1 cellular context compared by ENCODE assay signal in genomic region chr17:42304187-42305030, GRCh38.
A peak's percentile ranks its signal among the peaks of the same experiment; 100 is the strongest.
TF ChIP-seq lines count a peak whose summit lies in the region.

No MANE protein-coding gene starts in this region.

TF ChIP-seq in HepG2, 621 proteins besides CTCF, POLR2A, EP300 and RAD21 (continued from another document and continues in another):
- no peak for TF ChIP-seq ZNF280D (CRISPR knock-in tag; IDR thresholded peaks at IDR 0.05)
- no peak for TF ChIP-seq BCL6 (CRISPR knock-in tag; IDR thresholded peaks at IDR 0.05)
- TF ChIP-seq ZFYVE20 (CRISPR knock-in tag; IDR thresholded peaks at IDR 0.05; ENCODE audit: borderline replicate concordance, low read depth), result no peak
- no peak for TF ChIP-seq ZBTB21 (CRISPR knock-in tag; IDR thresholded peaks at IDR 0.05)
- no peak; the same call in 1 of the 2 replicates for TF ChIP-seq NFKB2 (CRISPR knock-in tag; IDR thresholded peaks at IDR 0.05; ENCODE audit: borderline replicate concordance)
- TF ChIP-seq MYNN (CRISPR knock-in tag; IDR thresholded peaks at IDR 0.05; ENCODE audit: low read depth), result no peak
- no peak for TF ChIP-seq ZNF124 (CRISPR knock-in tag; IDR thresholded peaks at IDR 0.05)
- no peak; the same call in 1 of the 2 replicates for TF ChIP-seq ZNF83 (CRISPR knock-in tag; IDR thresholded peaks at IDR 0.05; ENCODE audit: borderline replicate concordance)
- no peak for TF ChIP-seq ZNF552 (CRISPR knock-in tag; IDR thresholded peaks at IDR 0.05; ENCODE audit: borderline replicate concordance)
- TF ChIP-seq HNF4A (CRISPR knock-in tag; IDR thresholded peaks at IDR 0.05), result peak; percentile 96
- no peak for TF ChIP-seq MTA3 (CRISPR knock-in tag; IDR thresholded peaks at IDR 0.05)
- TF ChIP-seq SALL2 (CRISPR knock-in tag; IDR thresholded peaks at IDR 0.05), result no peak
- TF ChIP-seq ZHX1 (CRISPR knock-in tag; IDR thresholded peaks at IDR 0.05; ENCODE audit: low read depth), result no peak
- TF ChIP-seq RARA (CRISPR knock-in tag; IDR thresholded peaks at IDR 0.05), result no peak; the same call in 1 of the 2 replicates
- no peak; the same call in 1 of the 2 replicates for TF ChIP-seq ETV6 (CRISPR knock-in tag; conservative IDR thresholded peaks at IDR 0.05)
- TF ChIP-seq MXD4 (CRISPR knock-in tag; IDR thresholded peaks at IDR 0.05), result 0 out of 2 replicates have a peak, but pooled peaks have one; percentile 33
- TF ChIP-seq MAX (IDR thresholded peaks at IDR 0.05), result peak; percentile 58
- TF ChIP-seq STAT6 (CRISPR knock-in tag; IDR thresholded peaks at IDR 0.05; ENCODE audit: borderline replicate concordance), result no peak
- no peak for TF ChIP-seq ZNF550 (CRISPR knock-in tag; IDR thresholded peaks at IDR 0.05; ENCODE audit: borderline replicate concordance)
- TF ChIP-seq THAP8 (CRISPR knock-in tag; IDR thresholded peaks at IDR 0.05; ENCODE audit: borderline replicate concordance), result no peak
- no peak for TF ChIP-seq ATF7 (IDR thresholded peaks at IDR 0.05)
- no peak for TF ChIP-seq ATF7 (CRISPR knock-in tag; IDR thresholded peaks at IDR 0.05)
- no peak for TF ChIP-seq NFKBIZ (CRISPR knock-in tag; IDR thresholded peaks at IDR 0.05)
- TF ChIP-seq ZBTB4 (CRISPR knock-in tag; IDR thresholded peaks at IDR 0.05; ENCODE audit: borderline replicate concordance), result peak; percentile 70; the same call in 1 of the 2 replicates
- no peak for TF ChIP-seq ZSCAN5A (CRISPR knock-in tag; IDR thresholded peaks at IDR 0.05; ENCODE audit: borderline replicate concordance)
- no peak for TF ChIP-seq SCMH1 (CRISPR knock-in tag; IDR thresholded peaks at IDR 0.05; ENCODE audit: borderline replicate concordance)
- TF ChIP-seq GFI1 (CRISPR knock-in tag; IDR thresholded peaks at IDR 0.05; ENCODE audit: borderline replicate concordance), result no peak
- TF ChIP-seq HMG20B (CRISPR knock-in tag; conservative IDR thresholded peaks at IDR 0.05), result no peak
- TF ChIP-seq NR2C2 (CRISPR knock-in tag; IDR thresholded peaks at IDR 0.05; ENCODE audit: borderline replicate concordance), result no peak
- TF ChIP-seq ZNF598 (CRISPR knock-in tag; IDR thresholded peaks at IDR 0.05; ENCODE audit: borderline replicate concordance), result peak; percentile 61; the same call in 1 of the 2 replicates
- TF ChIP-seq TBX3 (IDR thresholded peaks at IDR 0.05; ENCODE audit: borderline replicate concordance), result no peak
- TF ChIP-seq IKZF1 (IDR thresholded peaks at IDR 0.05), result no peak
- TF ChIP-seq ZNF564 (CRISPR knock-in tag; IDR thresholded peaks at IDR 0.05), result no peak
- no peak for TF ChIP-seq SIN3A (IDR thresholded peaks at IDR 0.05; ENCODE audit: borderline replicate concordance, low read depth, low read length)
- TF ChIP-seq RFX3 (CRISPR knock-in tag; IDR thresholded peaks at IDR 0.05), result no peak
- no peak for TF ChIP-seq FOXO4 (CRISPR knock-in tag; conservative IDR thresholded peaks at IDR 0.05)
- 0 out of 2 replicates have a peak, but pooled peaks have one; percentile 16 for TF ChIP-seq SP5 (CRISPR knock-in tag; IDR thresholded peaks at IDR 0.05; ENCODE audit: borderline replicate concordance, low read depth)
- no peak for TF ChIP-seq ZNF20 (CRISPR knock-in tag; IDR thresholded peaks at IDR 0.05)
- no peak for TF ChIP-seq KLF11 (CRISPR knock-in tag; IDR thresholded peaks at IDR 0.05)
- no peak for TF ChIP-seq SP1 (IDR thresholded peaks at IDR 0.05)
- TF ChIP-seq SP1 (CRISPR knock-in tag; IDR thresholded peaks at IDR 0.05), result no peak
- TF ChIP-seq SP140L (CRISPR knock-in tag; IDR thresholded peaks at IDR 0.05; ENCODE audit: borderline replicate concordance), result no peak
- TF ChIP-seq ZNF446 (CRISPR knock-in tag; IDR thresholded peaks at IDR 0.05), result no peak
- no peak for TF ChIP-seq DDIT3 (CRISPR knock-in tag; IDR thresholded peaks at IDR 0.05)
- TF ChIP-seq EHMT2 (IDR thresholded peaks at IDR 0.05; ENCODE audit: borderline replicate concordance, low read depth, low read length), result no peak
- TF ChIP-seq MAFK (conservative IDR thresholded peaks at IDR 0.05 in 1 of 2, IDR thresholded peaks at IDR 0.05 in 1 of 2; ENCODE audit: low read length in 2 of 2), result no peak
- no peak for TF ChIP-seq SNAI1 (CRISPR knock-in tag; IDR thresholded peaks at IDR 0.05; ENCODE audit: borderline replicate concordance)
- no peak for TF ChIP-seq POLR2G (IDR thresholded peaks at IDR 0.05; ENCODE audit: low read depth, low read length)
- TF ChIP-seq AHR (CRISPR knock-in tag; IDR thresholded peaks at IDR 0.05), result no peak
- TF ChIP-seq NFRKB (IDR thresholded peaks at IDR 0.05), result no peak
- TF ChIP-seq ZFP36L2 (CRISPR knock-in tag; IDR thresholded peaks at IDR 0.05), result no peak
- no peak for TF ChIP-seq RFXANK (CRISPR knock-in tag; IDR thresholded peaks at IDR 0.05)
- no peak for TF ChIP-seq ZFAT (CRISPR knock-in tag; conservative IDR thresholded peaks at IDR 0.05)
- TF ChIP-seq MIER2 (CRISPR knock-in tag; IDR thresholded peaks at IDR 0.05), result no peak
- TF ChIP-seq ZNF317 (CRISPR knock-in tag; IDR thresholded peaks at IDR 0.05), result no peak
- TF ChIP-seq SAP130 (CRISPR knock-in tag; IDR thresholded peaks at IDR 0.05; ENCODE audit: low read depth), result peak; percentile 74
- TF ChIP-seq YEATS4 (CRISPR knock-in tag; IDR thresholded peaks at IDR 0.05; ENCODE audit: borderline replicate concordance), result peak; percentile 65; the same call in 1 of the 2 replicates
- TF ChIP-seq ZNF891 (CRISPR knock-in tag; IDR thresholded peaks at IDR 0.05), result peak; percentile 12; the same call in 1 of the 2 replicates
- TF ChIP-seq HOXA7 (CRISPR knock-in tag; IDR thresholded peaks at IDR 0.05), result no peak
